17 cellular contexts compared by ENCODE assay signal in the genomic region with DNA sequence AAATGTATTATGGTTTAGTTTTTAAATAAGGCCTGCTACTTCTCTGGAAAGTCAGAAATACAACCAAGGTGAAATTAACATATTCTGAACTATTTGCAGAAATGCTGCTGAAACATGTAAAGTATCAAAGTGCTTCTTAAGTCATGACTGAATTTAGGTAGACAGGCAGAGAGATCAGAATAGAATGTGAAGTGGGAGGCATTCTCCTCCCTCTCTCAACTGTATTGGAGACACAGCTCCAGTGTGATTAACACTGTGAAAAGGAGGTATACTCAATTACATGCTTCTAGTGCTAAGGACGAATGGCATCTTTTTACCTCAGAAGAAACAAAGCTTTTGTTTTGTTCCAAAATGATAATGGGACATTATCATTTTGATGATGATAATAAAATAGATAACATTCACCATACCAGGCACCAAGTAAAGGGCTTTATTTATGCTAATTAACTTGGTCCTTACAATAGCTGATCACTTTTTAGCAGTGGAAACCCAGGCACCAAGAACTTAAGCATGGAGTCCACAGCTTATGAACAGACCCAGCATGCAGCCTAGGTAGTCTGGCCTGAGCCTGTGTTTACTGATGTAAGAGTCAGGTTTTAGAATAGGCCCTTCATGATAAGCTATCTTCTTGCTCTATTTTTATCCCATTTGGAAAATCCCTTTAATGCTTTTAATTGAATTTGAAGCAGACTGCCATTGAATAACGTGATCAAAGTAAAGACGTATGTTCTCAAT. TPM values are rescaled to one million over a fixed set of nuclear protein-coding genes. Genes with fewer than 3 reads are reported as not detected.
"Had no signal": no experiment of that assay in that cellular context is flagged by ENCODE, and none has a peak within 500 bp of the region (broad histone marks: within the 10 kb centered on the region; RNA-seq: fewer than 3 reads in every experiment).

No MANE protein-coding gene starts in this region.

- H3K4me3 ChIP-seq: ascending aorta, mucosa of descending colon, ovary, thyroid gland had no signal

- ATAC-seq: activated CD4-positive, CD25-positive, alpha-beta regulatory T cell treated with anti-CD3 and anti-CD28 coated beads, Interleukin-2, amount 50 U/mL, for 24 hours; mucosa of descending colon; naive thymus-derived CD4-positive, alpha-beta T cell had no signal

- H3K4me1 ChIP-seq: ascending aorta, thyroid gland had no signal

- H3K9me3 Mint-ChIP-seq: activated naive CD4-positive, alpha-beta T cell treated with anti-CD3 and anti-CD28 coated beads, Interleukin-2, amount 50 U/mL, for 24 hours had no signal

- H3K36me3 Mint-ChIP-seq: activated naive CD4-positive, alpha-beta T cell treated with anti-CD3 and anti-CD28 coated beads, Interleukin-2, amount 50 U/mL, for 24 hours; naive thymus-derived CD4-positive, alpha-beta T cell had no signal

- H3K27ac ChIP-seq: ascending aorta, ovary, thyroid gland had no signal

- H3K4me3 Mint-ChIP-seq: activated naive CD4-positive, alpha-beta T cell treated with anti-CD3 and anti-CD28 coated beads, Interleukin-2, amount 50 U/mL, for 24 hours; naive thymus-derived CD4-positive, alpha-beta T cell had no signal

- H3K4me1 Mint-ChIP-seq: activated naive CD4-positive, alpha-beta T cell treated with anti-CD3 and anti-CD28 coated beads, Interleukin-2, amount 50 U/mL, for 24 hours; naive thymus-derived CD4-positive, alpha-beta T cell had no signal

- H3K27me3 ChIP-seq: ascending aorta, ovary, thyroid gland had no signal

- H3K36me3 ChIP-seq: ascending aorta, ovary, thyroid gland had no signal

- DNase-seq: activated CD4-positive, alpha-beta T cell treated with anti-CD3 and anti-CD28 coated beads, Interleukin-2, amount 50 U/mL, for 1 hour; activated CD8-positive, alpha-beta memory T cell treated with anti-CD3 and anti-CD28 coated beads, Interleukin-2, amount 50 U/mL, for 48 hours; activated gamma-delta T cell; effector CD4-positive, alpha-beta T cell; hippocampal formation; islet precursor cell; mammary epithelial cell; mucosa of descending colon; naive thymus-derived CD4-positive, alpha-beta T cell; ovary; stimulated activated naive CD4-positive, alpha-beta T cell; T-helper 1 cell; T1000; thyroid gland had no signal

- H3K27ac Mint-ChIP-seq: activated naive CD4-positive, alpha-beta T cell treated with anti-CD3 and anti-CD28 coated beads, Interleukin-2, amount 50 U/mL, for 24 hours; naive thymus-derived CD4-positive, alpha-beta T cell had no signal

- H3K9me3 ChIP-seq: ascending aorta, mucosa of descending colon, ovary, thyroid gland had no signal

RNA-seq across cellular contexts. Expression of a gene that starts 26.0 kb away (rescaled TPM):
- polyA plus RNA-seq: mammary epithelial cell; naive thymus-derived CD4-positive, alpha-beta T cell had no signal
